In genomic region chr10:104347295-104348045, GRCh38 we compare ENCODE assay signal across 18 cellular contexts. TPM values are rescaled to one million over a fixed set of nuclear protein-coding genes. Genes with fewer than 3 reads are reported as not detected.
A peak's percentile ranks its signal among the peaks of the same experiment; 100 is the strongest.
DNase-seq lines count a peak whose midpoint lies in the region; ATAC-seq and TF ChIP-seq lines count a peak whose summit lies in the region.
"Had no signal": no experiment of that assay in that cellular context is flagged by ENCODE, and none has a peak within 500 bp of the region (broad histone marks: within the 10 kb centered on the region; RNA-seq: fewer than 3 reads in every experiment).

No MANE protein-coding gene starts in this region.

- H3K36me3 ChIP-seq in BLaER1 (no peaks in the 10 kb centered on the region), PC-9 (ENCODE audit: low read depth) (no peaks in the 10 kb centered on the region)
- no peaks in the 10 kb centered on the region for H3K36me3 ChIP-seq in CD8-positive, alpha-beta T cell (ENCODE audit: insufficient read depth, low read length)
- H3K36me3 ChIP-seq: BE2C had no signal

- TF ChIP-seq CTCF in CD8-positive, alpha-beta T cell (IDR thresholded peaks at IDR 0.05): no peak
- TF ChIP-seq CTCF in activated B cell treated with CpG ODN at 0.5 μM for 24 hours (IDR thresholded peaks at IDR 0.05) (no peak), PC-9 (conservative IDR thresholded peaks at IDR 0.05) (no peak)

- no peak overlapping the region for H3K27ac ChIP-seq in BLaER1
- no peak overlapping the region for H3K27ac ChIP-seq in CD8-positive, alpha-beta T cell (ENCODE audit: low read depth, low read length)
- H3K27ac ChIP-seq in PC-9: no peak overlapping the region

- peaks cover 9% of the 10 kb centered on the region; the same call in 1 of the 2 replicates for H3F3A ChIP-seq in PC-9 (ENCODE audit: insufficient read depth, low read depth)

- peaks cover 2% of the 10 kb centered on the region for H3K9me3 Mint-ChIP-seq in CD8-positive, alpha-beta T cell
- no peaks in the 10 kb centered on the region for H3K9me3 Mint-ChIP-seq in activated B cell treated with CpG ODN at 0.5 μM for 24 hours
- H3K9me3 Mint-ChIP-seq in natural killer cell treated with Interleukin-12 subunit alpha and Interleukin-12 subunit beta and Interleukin-15 and Interleukin-18, amount 100 ng/mL, for 72 hours: no peaks in the 10 kb centered on the region
- peaks cover 3 to 10% of the 10 kb centered on the region in 2 donors for H3K9me3 Mint-ChIP-seq in activated naive CD4-positive, alpha-beta T cell treated with anti-CD3 and anti-CD28 coated beads, Interleukin-2, amount 50 U/mL, for 72 hours

- H3K9me3 ChIP-seq in BLaER1: no peaks in the 10 kb centered on the region
- H3K9me3 ChIP-seq in CD8-positive, alpha-beta T cell (ENCODE audit: low read length): no peaks in the 10 kb centered on the region
- no peaks in the 10 kb centered on the region for H3K9me3 ChIP-seq in PC-9 (ENCODE audit: insufficient read depth, low read depth)
- H3K9me3 ChIP-seq: BE2C had no signal

- peaks cover 14% of the 10 kb centered on the region for H3K4me1 Mint-ChIP-seq in CD8-positive, alpha-beta T cell (ENCODE audit: low read depth)
- peaks cover 31% of the 10 kb centered on the region for H3K4me1 Mint-ChIP-seq in activated B cell treated with CpG ODN at 0.5 μM for 24 hours
- peaks cover 12 to 15% of the 10 kb centered on the region in 2 donors for H3K4me1 Mint-ChIP-seq in natural killer cell treated with Interleukin-12 subunit alpha and Interleukin-12 subunit beta and Interleukin-15 and Interleukin-18, amount 100 ng/mL, for 72 hours (ENCODE audit: low read depth in 2 of 2)

- H3K4me1 ChIP-seq in BLaER1 (peaks cover 37% of the 10 kb centered on the region), PC-9 (replicated peaks; ENCODE audit: insufficient read depth) (peaks cover 30% of the 10 kb centered on the region)
- H3K4me1 ChIP-seq in CD8-positive, alpha-beta T cell (ENCODE audit: insufficient read depth, low read length): peaks cover 10% of the 10 kb centered on the region
- H3K4me1 ChIP-seq: BE2C had no signal

- no TSS peak for BruUV-seq in PC-9 (replicated peaks; lab: Mats Ljungman, UMichigan)

- POLR2A ChIA-PET in CD8-positive, alpha-beta T cell (lab: Charles Lee): interaction anchor here (0.6 to 2.6 kb wide), 2 partner anchors 9 to 59 kb away, joined by 3 to 9 read pairs; partner anchors contain the start of gene ITPRIP
- POLR2A ChIA-PET in activated B cell treated with CpG ODN at 0.5 μM for 24 hours (lab: Charles Lee): interaction anchor here (1.1 to 2.2 kb wide), 2 partner anchors 9 to 42 kb away, joined by 6 to 16 read pairs; partner anchors contain the start of gene ITPRIP
- POLR2A ChIA-PET in PC-9 (lab: Charles Lee; ENCODE audit: unreplicated experiment): interaction anchor here (0.6 kb wide), 1 partner anchor 40 kb away, joined by 3 read pairs; no protein-coding TSS in a partner anchor

- H3K4me3 ChIP-seq in BLaER1: no peak overlapping the region
- no peak overlapping the region for H3K4me3 ChIP-seq in CD8-positive, alpha-beta T cell (ENCODE audit: low read depth, low read length)
- H3K4me3 ChIP-seq in PC-9: no peak overlapping the region

- CTCF ChIA-PET in CD8-positive, alpha-beta T cell (lab: Charles Lee): interaction anchor here (0.7 to 11.5 kb wide), 8 partner anchors 12 to 73 kb away, joined by 3 to 496 read pairs (median 8); no protein-coding TSS in a partner anchor
- CTCF ChIA-PET in activated B cell treated with CpG ODN at 0.5 μM for 24 hours (lab: Charles Lee): interaction anchor here (0.7 to 1.9 kb wide), 4 partner anchors 9 to 73 kb away, joined by 3 to 12 read pairs (median 4); partner anchors contain the start of gene ITPRIP
- CTCF ChIA-PET in PC-9 (lab: Charles Lee): interaction anchor here (0.7 kb wide), 1 partner anchor 43 kb away, joined by 3 read pairs; no protein-coding TSS in a partner anchor

- H4K20me1 ChIP-seq in BLaER1: no peaks in the 10 kb centered on the region
- H4K20me1 ChIP-seq in PC-9 (ENCODE audit: insufficient read depth): no peaks in the 10 kb centered on the region

- H2AFZ ChIP-seq in PC-9: no peak overlapping the region

- no peak for ATAC-seq in CD8-positive, alpha-beta T cell
- ATAC-seq in activated B cell treated with CpG ODN at 0.5 μM for 24 hours (ENCODE audit: low read depth): no peak
- no peak for ATAC-seq in natural killer cell treated with Interleukin-12 subunit alpha and Interleukin-12 subunit beta and Interleukin-15 and Interleukin-18, amount 100 ng/mL, for 72 hours
- no peak for ATAC-seq in activated naive CD4-positive, alpha-beta T cell treated with anti-CD3 and anti-CD28 coated beads, Interleukin-2, amount 50 U/mL, for 72 hours

- H3K36me3 Mint-ChIP-seq in CD8-positive, alpha-beta T cell: no peaks in the 10 kb centered on the region
- no peaks in the 10 kb centered on the region for H3K36me3 Mint-ChIP-seq in activated B cell treated with CpG ODN at 0.5 μM for 24 hours (ENCODE audit: low read depth)
- H3K36me3 Mint-ChIP-seq in natural killer cell treated with Interleukin-12 subunit alpha and Interleukin-12 subunit beta and Interleukin-15 and Interleukin-18, amount 100 ng/mL, for 72 hours: no peaks in the 10 kb centered on the region
- H3K36me3 Mint-ChIP-seq in activated naive CD4-positive, alpha-beta T cell treated with anti-CD3 and anti-CD28 coated beads, Interleukin-2, amount 50 U/mL, for 72 hours: peaks cover 0 to 10% of the 10 kb centered on the region in 2 donors

- no peak overlapping the region for H3K4me3 Mint-ChIP-seq in CD8-positive, alpha-beta T cell
- no peak overlapping the region for H3K4me3 Mint-ChIP-seq in activated B cell treated with CpG ODN at 0.5 μM for 24 hours
- H3K4me3 Mint-ChIP-seq in natural killer cell treated with Interleukin-12 subunit alpha and Interleukin-12 subunit beta and Interleukin-15 and Interleukin-18, amount 100 ng/mL, for 72 hours: no peak overlapping the region
- H3K4me3 Mint-ChIP-seq: T-helper 2 cell treated with Interferon-gamma antibody and Interleukin-4, amounts not matched to agents 5 μg/mL and 100 μg/mL, for 36 hours had no signal

- intact Hi-C loops in CD8-positive, alpha-beta T cell (cut with DNase I, micrococcal nuclease): loop anchor here in 1 of 2 experiments (2.0 kb wide), 1 partner anchor 19 kb away; no protein-coding TSS in a partner anchor
- intact Hi-C loops in activated B cell treated with CpG ODN at 0.5 μM for 24 hours (cut with micrococcal nuclease): loop anchor here (2.0 kb wide), 1 partner anchor 19 kb away; no protein-coding TSS in a partner anchor
- intact Hi-C loops in PC-9 (cut with micrococcal nuclease; ENCODE audit: unreplicated experiment): no loop called here

- H3K9me2 ChIP-seq in PC-9 (ENCODE audit: insufficient read depth): no peaks in the 10 kb centered on the region

- no peaks in the 10 kb centered on the region for H3K79me2 ChIP-seq in PC-9 (ENCODE audit: low read depth)

- no peaks in the 10 kb centered on the region for H3K27me3 ChIP-seq in BLaER1
- H3K27me3 ChIP-seq in CD8-positive, alpha-beta T cell (ENCODE audit: insufficient read depth, low read length): no peaks in the 10 kb centered on the region
- no peaks in the 10 kb centered on the region for H3K27me3 ChIP-seq in PC-9 (ENCODE audit: insufficient read depth, low read depth)

- H3K4me2 ChIP-seq in BLaER1 (peak overlapping the region; percentile 41), PC-9 (no peak overlapping the region)

- peak overlapping the region; percentile 20 for H3K27ac Mint-ChIP-seq in CD8-positive, alpha-beta T cell
- H3K27ac Mint-ChIP-seq in activated B cell treated with CpG ODN at 0.5 μM for 24 hours: peak overlapping the region; percentile 67
- H3K27ac Mint-ChIP-seq in natural killer cell treated with Interleukin-12 subunit alpha and Interleukin-12 subunit beta and Interleukin-15 and Interleukin-18, amount 100 ng/mL, for 72 hours: no peak overlapping the region
- H3K27ac Mint-ChIP-seq in activated naive CD4-positive, alpha-beta T cell treated with anti-CD3 and anti-CD28 coated beads, Interleukin-2, amount 50 U/mL, for 72 hours: no peak overlapping the region
- H3K27ac Mint-ChIP-seq: T-helper 2 cell treated with Interferon-gamma antibody and Interleukin-4, amounts not matched to agents 5 μg/mL and 100 μg/mL, for 36 hours had no signal

- DNase-seq in CD8-positive, alpha-beta T cell: no peak
- DNase-seq in MV-4-11 (lab: John Stamatoyannopoulos, UW) (peak; percentile 16), activated B cell treated with CpG ODN at 0.5 μM for 24 hours (no peak), PC-9 (no peak)
- no peak for DNase-seq in natural killer cell treated with Interleukin-12 subunit alpha and Interleukin-12 subunit beta and Interleukin-15 and Interleukin-18, amount 100 ng/mL, for 72 hours (ENCODE audit: low spot score)
- no peak for DNase-seq in activated naive CD4-positive, alpha-beta T cell treated with anti-CD3 and anti-CD28 coated beads, Interleukin-2, amount 50 U/mL, for 72 hours (ENCODE audit: low spot score in 2 of 2)
- no peak for DNase-seq in stimulated activated CD4-positive, alpha-beta T cell treated with anti-CD3 and anti-CD28 coated beads, Interleukin-2, amount 100 ng/mL, for 24 hours
- DNase-seq: BE2C, COR-L47, DMS153, EL, NCI-H146, NCI-H2081 treated with DMSO at 0.1 percent for 48 hours, NCI-H2227 treated with DMSO at 0.1 percent for 48 hours, NCI-H524, SW 1271 had no signal

- H3K27me3 Mint-ChIP-seq in CD8-positive, alpha-beta T cell (ENCODE audit: low read depth): no peaks in the 10 kb centered on the region
- H3K27me3 Mint-ChIP-seq in activated B cell treated with CpG ODN at 0.5 μM for 24 hours: no peaks in the 10 kb centered on the region
- no peaks in the 10 kb centered on the region for H3K27me3 Mint-ChIP-seq in natural killer cell treated with Interleukin-12 subunit alpha and Interleukin-12 subunit beta and Interleukin-15 and Interleukin-18, amount 100 ng/mL, for 72 hours

- peak overlapping the region; percentile 6; the same call in 1 of the 2 replicates for H3K9ac ChIP-seq in BLaER1

RNA-seq across cellular contexts. Expression of gene CFAP58, which starts 6.2 kb away (rescaled TPM):
- total RNA-seq in CD8-positive, alpha-beta T cell: not detected
- total RNA-seq in activated B cell treated with CpG ODN at 0.5 μM for 24 hours (not detected in 2 replicates), PC-9 (2021) (0.15 and 0.31 TPM in 2 replicates)
- under 1 TPM; 0.38 to 0.67 TPM for total RNA-seq in natural killer cell treated with Interleukin-12 subunit alpha and Interleukin-12 subunit beta and Interleukin-15 and Interleukin-18, amount 100 ng/mL, for 72 hours
- 1 to 10 TPM; 1.3 to 1.5 TPM for total RNA-seq in activated naive CD4-positive, alpha-beta T cell treated with anti-CD3 and anti-CD28 coated beads, Interleukin-2, amount 50 U/mL, for 72 hours

RNA-seq across cellular contexts. Expression of gene ITPRIP, which starts 9.2 kb away (rescaled TPM):
- 100 to 1,000 TPM; 212 to 214 TPM for total RNA-seq in CD8-positive, alpha-beta T cell
- total RNA-seq in activated B cell treated with CpG ODN at 0.5 μM for 24 hours (21.3 and 26.1 TPM in 2 replicates), PC-9 (2021) (6.7 and 8.5 TPM in 2 replicates)
- total RNA-seq in natural killer cell treated with Interleukin-12 subunit alpha and Interleukin-12 subunit beta and Interleukin-15 and Interleukin-18, amount 100 ng/mL, for 72 hours: 10 to 100 TPM; 42.1 to 63.0 TPM
- total RNA-seq in activated naive CD4-positive, alpha-beta T cell treated with anti-CD3 and anti-CD28 coated beads, Interleukin-2, amount 50 U/mL, for 72 hours: 10 to 100 TPM; 19.6 to 26.1 TPM

Comparison
In these comparisons a context has a peak if more than half of its experiments do, and no peak if none do; other contexts are left out.
1. H3K27ac Mint-ChIP-seq: peak in CD8-positive, alpha-beta T cell (single experiment) and activated B cell treated with CpG ODN at 0.5 μM for 24 hours (single experiment); none in natural killer cell treated with Interleukin-12 subunit alpha and Interleukin-12 subunit beta and Interleukin-15 and Interleukin-18, amount 100 ng/mL, for 72 hours (0 of 2) and activated naive CD4-positive, alpha-beta T cell treated with anti-CD3 and anti-CD28 coated beads, Interleukin-2, amount 50 U/mL, for 72 hours (0 of 2).